1 cellular context compared by ENCODE assay signal in the genomic region with DNA sequence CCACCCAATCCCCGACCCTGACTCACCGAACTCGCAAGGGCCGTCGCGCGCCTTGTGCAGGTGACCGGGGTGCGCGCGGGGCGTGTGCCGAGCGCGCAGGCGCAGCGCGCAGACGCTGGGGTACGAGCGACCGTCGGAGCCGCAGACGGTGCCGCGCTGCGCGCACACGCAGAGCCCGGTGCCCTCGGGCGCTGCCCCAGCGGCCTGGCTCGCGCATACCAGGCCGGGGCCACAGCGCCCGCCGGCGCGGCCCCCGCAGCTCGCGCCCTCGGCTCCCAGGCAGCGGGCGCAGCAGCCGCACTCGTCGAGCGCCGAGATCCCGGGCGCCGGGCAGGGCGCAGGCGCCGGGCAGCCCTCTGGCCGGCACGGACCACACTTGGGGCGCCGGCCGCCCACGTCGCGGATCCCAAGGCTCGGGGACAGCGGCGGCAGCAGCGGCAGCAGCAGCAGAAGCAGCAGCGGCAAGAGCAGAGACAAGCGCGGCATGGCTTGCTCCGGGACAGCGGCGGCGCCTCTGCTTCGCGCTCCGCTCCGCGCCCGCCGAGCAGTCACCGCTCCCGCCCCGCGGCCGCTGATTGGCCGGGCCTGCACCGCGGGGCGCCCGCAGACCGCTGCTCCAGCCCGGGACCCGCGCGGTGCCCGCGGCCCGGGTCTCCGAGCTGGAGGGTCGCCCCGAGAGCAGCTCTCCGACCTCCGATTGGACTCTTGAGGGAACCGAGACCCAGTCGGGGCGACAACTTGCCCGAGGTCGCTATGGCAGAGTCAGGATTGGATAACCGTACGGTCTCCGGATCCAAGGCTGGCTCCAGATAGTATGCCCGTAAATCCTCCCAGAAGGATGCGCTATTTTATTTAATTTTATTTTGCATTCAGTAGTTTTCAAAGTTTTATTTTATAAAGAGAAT.
TF ChIP-seq lines count a peak whose summit lies in the region.

Gene IGFBPL1, minus strand, starts transcription at position 516 of the 905 bp plus-strand sequence. Its CDS starts 30 bp downstream, at position 486.

TF ChIP-seq in H1, 55 proteins besides CTCF, POLR2A, EP300 and RAD21:
- TF ChIP-seq EZH2 (IDR thresholded peaks at IDR 0.05; ENCODE audit: low read depth, low read length, severe bottlenecking) (peak; percentile 4), FOSL1 (IDR thresholded peaks at IDR 0.05; ENCODE audit: insufficient read depth, low read depth, low read length) (no peak), RNF2 (IDR thresholded peaks at IDR 0.05; ENCODE audit: borderline replicate concordance, low read depth, low read length, missing control alignments, poor library complexity, severe bottlenecking) (peak; percentile 35), SP2 (IDR thresholded peaks at IDR 0.05; ENCODE audit: low read length) (no peak), TAF1 (IDR thresholded peaks at IDR 0.05; ENCODE audit: low read depth, low read length) (peak; percentile 62), NRF1 (IDR thresholded peaks at IDR 0.05; ENCODE audit: low read depth, low read length) (peak; percentile 53), RBBP5 (IDR thresholded peaks at IDR 0.05; ENCODE audit: borderline replicate concordance, low read depth, low read length) (peak; percentile 58; the same call in 1 of the 2 replicates), TBP (IDR thresholded peaks at IDR 0.05; ENCODE audit: low read depth, low read length) (peak; percentile 22; the same call in 1 of the 2 replicates), ZNF274 (IDR thresholded peaks at IDR 0.05; ENCODE audit: borderline replicate concordance, extremely low read depth, low read length) (no peak), SP4 (IDR thresholded peaks at IDR 0.05; ENCODE audit: low read length) (no peak), KDM4A (IDR thresholded peaks at IDR 0.05; ENCODE audit: low read depth, low read length, severe bottlenecking) (peak; percentile 93), EGR1 (IDR thresholded peaks at IDR 0.05; ENCODE audit: borderline replicate concordance, low read depth, low read length) (no peak), SIRT6 (IDR thresholded peaks at IDR 0.05; ENCODE audit: low read length) (no peak), PHF8 (conservative IDR thresholded peaks at IDR 0.05; ENCODE audit: low read depth, low read length) (peak; percentile 59)
- TF ChIP-seq, protein P1, sequence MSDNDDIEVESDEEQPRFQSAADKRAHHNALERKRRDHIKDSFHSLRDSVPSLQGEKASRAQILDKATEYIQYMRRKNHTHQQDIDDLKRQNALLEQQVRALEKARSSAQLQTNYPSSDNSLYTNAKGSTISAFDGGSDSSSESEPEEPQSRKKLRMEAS (IDR thresholded peaks at IDR 0.05): peak; percentile 87
- TF ChIP-seq, protein P2, sequence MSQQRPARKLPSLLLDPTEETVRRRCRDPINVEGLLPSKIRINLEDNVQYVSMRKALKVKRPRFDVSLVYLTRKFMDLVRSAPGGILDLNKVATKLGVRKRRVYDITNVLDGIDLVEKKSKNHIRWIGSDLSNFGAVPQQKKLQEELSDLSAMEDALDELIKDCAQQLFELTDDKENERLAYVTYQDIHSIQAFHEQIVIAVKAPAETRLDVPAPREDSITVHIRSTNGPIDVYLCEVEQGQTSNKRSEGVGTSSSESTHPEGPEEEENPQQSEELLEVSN (IDR thresholded peaks at IDR 0.05): peak; percentile 89
